9 cellular contexts compared by ENCODE assay signal in the genomic region with DNA sequence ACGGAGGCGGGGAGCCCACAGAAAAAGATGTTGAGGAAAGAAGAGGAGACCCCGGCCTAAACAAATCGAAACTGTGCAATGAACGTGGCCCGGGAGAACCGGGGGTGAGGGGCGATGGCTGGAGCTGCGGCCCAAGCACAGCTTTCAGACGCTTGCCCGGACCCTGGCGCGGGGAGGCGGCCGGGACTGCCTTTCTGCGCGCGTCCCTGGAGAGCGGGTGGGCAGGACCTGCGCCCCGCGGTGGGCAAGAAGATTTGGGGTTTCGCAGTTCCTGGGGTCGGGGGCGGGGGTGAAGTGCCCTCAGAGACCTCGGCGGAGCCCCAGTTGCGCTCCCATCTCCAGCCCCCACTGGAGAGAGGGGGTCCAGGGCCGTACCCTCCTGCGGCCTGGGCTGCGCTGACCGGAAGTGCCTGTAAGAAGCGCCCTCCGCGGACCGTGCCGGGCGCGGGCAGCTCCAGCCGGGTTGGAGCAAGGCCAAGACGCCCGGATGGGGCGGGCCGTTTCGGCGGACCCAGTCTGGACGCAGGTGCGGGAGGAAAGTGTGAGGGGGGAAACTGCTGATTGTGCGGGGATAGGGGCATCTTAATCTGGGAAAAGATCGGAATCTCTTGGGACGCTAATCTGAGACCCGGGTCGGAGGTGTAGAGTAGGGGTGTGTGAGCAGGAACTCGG. TPM values are rescaled to one million over a fixed set of nuclear protein-coding genes. Genes with fewer than 3 reads are reported as not detected.
DNase-seq lines count a peak whose midpoint lies in the region; ATAC-seq and TF ChIP-seq lines count a peak whose summit lies in the region.
"Had no signal": no experiment of that assay in that cellular context is flagged by ENCODE, and none has a peak within 500 bp of the region (broad histone marks: within the 10 kb centered on the region; RNA-seq: fewer than 3 reads in every experiment).

No MANE protein-coding gene starts in this region.

- intact Hi-C loops in ascending aorta (cut with DNase I) (no loop called here), left lung (cut with DNase I) (no loop called here)

- DNase-seq in NCI-H748 (lab: John Stamatoyannopoulos, UW; ENCODE audit: unreplicated experiment) = peak; percentile 41
- no peak for DNase-seq in NCI-H748 treated with DMSO at 0.1 percent for 48 hours (lab: John Stamatoyannopoulos, UW)
- DNase-seq in ascending aorta (ENCODE audit: low spot score in 2 of 2) = peak in 1 of 2 donors; percentile 59
- no peak for DNase-seq in left lung
- no peak for DNase-seq in stimulated activated naive B cell treated with anti-CD40 and anti-IgM and Interleukin-4, amounts not matched to agents 10 μg/mL and 1 μg/mL and 100 μg/mL, for 72 hours
- no peak for DNase-seq in UCSD-AML1 (lab: John Stamatoyannopoulos, UW; ENCODE audit: unreplicated experiment)
- no peak for DNase-seq in SW480 (ENCODE audit: low spot score)
- DNase-seq: NCI-H146 had no signal

- H3K4me3 ChIP-seq in ascending aorta (peak overlapping the region; percentile 15 to 64), left lung (peak overlapping the region; percentile 5 to 32)

- no peaks in the 10 kb centered on the region for H3K9me3 ChIP-seq in ascending aorta
- H3K9me3 ChIP-seq in left lung = no peaks in the 10 kb centered on the region

- peaks cover 77 to 97% of the 10 kb centered on the region in 2 donors for H3K27me3 Mint-ChIP-seq in stimulated activated naive B cell treated with anti-CD40 and anti-IgM and Interleukin-4, amounts not matched to agents 10 μg/mL and 1 μg/mL and 100 μg/mL, for 72 hours

- H3K27ac ChIP-seq in ascending aorta (no peak overlapping the region), left lung (no peak overlapping the region)

- H3K36me3 ChIP-seq in ascending aorta (no peaks in the 10 kb centered on the region), left lung (no peaks in the 10 kb centered on the region)

- H3K9me3 Mint-ChIP-seq in stimulated activated naive B cell treated with anti-CD40 and anti-IgM and Interleukin-4, amounts not matched to agents 10 μg/mL and 1 μg/mL and 100 μg/mL, for 72 hours = no peaks in the 10 kb centered on the region

- H3K36me3 Mint-ChIP-seq in stimulated activated naive B cell treated with anti-CD40 and anti-IgM and Interleukin-4, amounts not matched to agents 10 μg/mL and 1 μg/mL and 100 μg/mL, for 72 hours = peaks cover 0 to 2% of the 10 kb centered on the region in 2 donors

- H3K27ac Mint-ChIP-seq in stimulated activated naive B cell treated with anti-CD40 and anti-IgM and Interleukin-4, amounts not matched to agents 10 μg/mL and 1 μg/mL and 100 μg/mL, for 72 hours = peak overlapping the region; percentile 66

- ATAC-seq in left lung (peak; percentile 29), HG02884 (IDR thresholded peaks at IDR 0.05; ENCODE audit: unreplicated experiment) (no peak)
- ATAC-seq in stimulated activated naive B cell treated with anti-CD40 and anti-IgM and Interleukin-4, amounts not matched to agents 10 μg/mL and 1 μg/mL and 100 μg/mL, for 72 hours (replicated peaks) = no peak

- no peak for TF ChIP-seq CTCF in ascending aorta (IDR thresholded peaks at IDR 0.05)
- TF ChIP-seq CTCF in left lung (IDR thresholded peaks at IDR 0.05) = no peak

- H3K27me3 ChIP-seq in ascending aorta (peaks cover 46% of the 10 kb centered on the region), left lung (peaks cover 99 to 100% of the 10 kb centered on the region in 2 donors)

- peaks cover 0 to 8% of the 10 kb centered on the region in 2 donors for H3K4me1 ChIP-seq in ascending aorta
- peaks cover 14 to 19% of the 10 kb centered on the region in 2 donors for H3K4me1 ChIP-seq in left lung

- peaks cover 10 to 30% of the 10 kb centered on the region in 2 donors for H3K4me1 Mint-ChIP-seq in stimulated activated naive B cell treated with anti-CD40 and anti-IgM and Interleukin-4, amounts not matched to agents 10 μg/mL and 1 μg/mL and 100 μg/mL, for 72 hours

- peak overlapping the region; percentile 51 to 74 for H3K4me3 Mint-ChIP-seq in stimulated activated naive B cell treated with anti-CD40 and anti-IgM and Interleukin-4, amounts not matched to agents 10 μg/mL and 1 μg/mL and 100 μg/mL, for 72 hours

RNA-seq across cellular contexts. Expression of a gene that starts 11.6 kb away (rescaled TPM):
- total RNA-seq in ascending aorta = not detected
- not detected for total RNA-seq in left lung
